Comparison of ENCODE assay signal across 9 cellular contexts in the genomic region with DNA sequence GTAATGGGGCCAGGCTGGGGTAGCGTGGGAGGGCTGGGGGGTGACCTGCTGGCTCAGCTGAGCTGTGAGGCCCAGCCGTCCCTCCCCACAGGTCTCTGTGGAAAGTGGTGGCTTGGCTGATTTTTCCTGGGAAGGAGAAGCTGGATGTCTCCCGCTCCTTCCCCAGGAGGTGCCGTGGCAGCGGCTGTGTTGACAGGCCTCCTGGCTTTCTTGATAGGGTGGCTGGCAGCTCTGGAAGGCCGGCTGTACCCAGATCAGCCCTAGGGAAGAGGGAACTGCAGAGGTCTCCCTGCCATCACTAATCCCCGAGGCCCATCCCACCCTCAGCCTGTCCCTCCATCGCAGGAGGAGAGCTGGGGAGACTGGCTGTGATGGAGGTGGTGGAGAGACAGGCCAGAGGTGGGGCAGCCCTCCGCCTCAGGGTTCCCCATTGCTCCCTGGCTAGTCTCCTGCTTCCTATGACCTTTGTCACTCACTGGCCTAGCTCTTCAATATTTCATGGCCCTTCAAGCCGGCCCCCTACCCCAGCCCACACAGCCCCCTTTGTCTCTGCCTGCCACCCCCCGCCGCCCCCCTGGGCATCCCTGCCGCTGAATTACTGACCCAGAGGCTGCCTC. TPM values are rescaled to one million over a fixed set of nuclear protein-coding genes. Genes with fewer than 3 reads are reported as not detected.
A peak's percentile ranks its signal among the peaks of the same experiment; 100 is the strongest.
DNase-seq lines count a peak whose midpoint lies in the region; ATAC-seq and TF ChIP-seq lines count a peak whose summit lies in the region.
"Had no signal": no experiment of that assay in that cellular context is flagged by ENCODE, and none has a peak within 500 bp of the region (broad histone marks: within the 10 kb centered on the region; RNA-seq: fewer than 3 reads in every experiment).

No MANE protein-coding gene starts in this region.

- H3K27ac ChIP-seq in HUES48 (ENCODE audit: low read depth, low read length) (peak overlapping the region; percentile 8), cingulate gyrus (ENCODE audit: low read depth, low read length) (peak overlapping the region; percentile 87), mucosa of rectum (ENCODE audit: low read depth in 2 of 2, low read length in 2 of 2) (peak overlapping the region; percentile 70 to 76), testis (peak overlapping the region; percentile 73 to 79)

- no peaks in the 10 kb centered on the region for H3K36me3 ChIP-seq in HUES48 (ENCODE audit: control insufficient read depth, insufficient read depth, low read length)
- no peaks in the 10 kb centered on the region for H3K36me3 ChIP-seq in mucosa of rectum (ENCODE audit: control insufficient read depth in 2 of 2, insufficient read depth in 2 of 2, low read length in 2 of 2)
- H3K36me3 ChIP-seq in testis (ENCODE audit: low read depth, missing control alignments): no peaks in the 10 kb centered on the region

- intact Hi-C loops in testis (cut with DNase I; ENCODE audit: low total_unique reads): no loop called here

- H3K9ac ChIP-seq in HUES48 (ENCODE audit: low read depth, low read length) (no peak overlapping the region), mucosa of rectum (ENCODE audit: low read depth in 1 of 2, low read length in 2 of 2) (no peak overlapping the region)

- 62 to 86% methylated on average over 8 to 13 of the region's 13 CpGs for WGBS in testis, 2 donors

- H3K4me3 ChIP-seq in HUES48 (ENCODE audit: low read depth, low read length): no peak overlapping the region
- H3K4me3 ChIP-seq in mucosa of rectum (ENCODE audit: low read length in 2 of 2): no peak overlapping the region
- no peak overlapping the region for H3K4me3 ChIP-seq in testis

- H3K4me1 ChIP-seq in HUES48 (ENCODE audit: control insufficient read depth, insufficient read depth, low read length): peaks cover 73% of the 10 kb centered on the region
- peaks cover 67 to 78% of the 10 kb centered on the region in 2 donors for H3K4me1 ChIP-seq in mucosa of rectum (ENCODE audit: control insufficient read depth in 2 of 2, insufficient read depth in 2 of 2, low read length in 2 of 2)
- H3K4me1 ChIP-seq in testis: peaks cover 83% of the 10 kb centered on the region

- no peak for TF ChIP-seq POLR2A in testis (IDR thresholded peaks at IDR 0.05)

- H3K9me3 ChIP-seq in HUES48 (ENCODE audit: control insufficient read depth, insufficient read depth, low read length): no peaks in the 10 kb centered on the region
- H3K9me3 ChIP-seq in mucosa of rectum (ENCODE audit: control insufficient read depth in 2 of 2, low read length in 2 of 2): no peaks in the 10 kb centered on the region
- no peaks in the 10 kb centered on the region for H3K9me3 ChIP-seq in testis

- no peaks in the 10 kb centered on the region; the same call in 1 of the 2 replicates for H3K27me3 ChIP-seq in HUES48 (ENCODE audit: control insufficient read depth, insufficient read depth, low read length)
- no peaks in the 10 kb centered on the region for H3K27me3 ChIP-seq in mucosa of rectum (ENCODE audit: control insufficient read depth in 2 of 2, insufficient read depth in 2 of 2, low read length in 2 of 2)
- no peaks in the 10 kb centered on the region for H3K27me3 ChIP-seq in testis

- TF ChIP-seq CTCF in testis (IDR thresholded peaks at IDR 0.05): no peak

- DNase-seq in testis: no peak
- DNase-seq in activated CD4-positive, alpha-beta T cell treated with anti-CD3 and anti-CD28 coated beads for 4 hours: no peak
- DNase-seq in amniotic stem cell (lab: John Stamatoyannopoulos, UW): no peak
- no peak for DNase-seq in globus pallidus (ENCODE audit: low spot score)
- DNase-seq: activated T-cell treated with anti-CD3 and anti-CD28 coated beads, Interleukin-2, amount 50 U/mL, for 72 hours had no signal

- no peak for ATAC-seq in GM19023 (IDR thresholded peaks at IDR 0.05; ENCODE audit: unreplicated experiment)
- ATAC-seq: activated T-cell treated with anti-CD3 and anti-CD28 coated beads, Interleukin-2, amount 50 U/mL, for 72 hours had no signal

RNA-seq across cellular contexts. Expression of a gene that starts 6.8 kb away (rescaled TPM):
- 10 to 100 TPM; 71.1 to 78.3 TPM for total RNA-seq in testis
- 94.7 TPM for polyA plus RNA-seq in testis (ENCODE audit: insufficient read depth, low read depth, low replicate concordance)

Comparison
In these comparisons a context has a peak if more than half of its experiments do, and no peak if none do; other contexts are left out.
1. H3K27ac ChIP-seq: peak in every context shown above with its lines; median percentile 87 in cingulate gyrus; 76 in testis; 73 in mucosa of rectum; 8 in HUES48.